1 cellular context compared by ENCODE assay signal in the genomic region with DNA sequence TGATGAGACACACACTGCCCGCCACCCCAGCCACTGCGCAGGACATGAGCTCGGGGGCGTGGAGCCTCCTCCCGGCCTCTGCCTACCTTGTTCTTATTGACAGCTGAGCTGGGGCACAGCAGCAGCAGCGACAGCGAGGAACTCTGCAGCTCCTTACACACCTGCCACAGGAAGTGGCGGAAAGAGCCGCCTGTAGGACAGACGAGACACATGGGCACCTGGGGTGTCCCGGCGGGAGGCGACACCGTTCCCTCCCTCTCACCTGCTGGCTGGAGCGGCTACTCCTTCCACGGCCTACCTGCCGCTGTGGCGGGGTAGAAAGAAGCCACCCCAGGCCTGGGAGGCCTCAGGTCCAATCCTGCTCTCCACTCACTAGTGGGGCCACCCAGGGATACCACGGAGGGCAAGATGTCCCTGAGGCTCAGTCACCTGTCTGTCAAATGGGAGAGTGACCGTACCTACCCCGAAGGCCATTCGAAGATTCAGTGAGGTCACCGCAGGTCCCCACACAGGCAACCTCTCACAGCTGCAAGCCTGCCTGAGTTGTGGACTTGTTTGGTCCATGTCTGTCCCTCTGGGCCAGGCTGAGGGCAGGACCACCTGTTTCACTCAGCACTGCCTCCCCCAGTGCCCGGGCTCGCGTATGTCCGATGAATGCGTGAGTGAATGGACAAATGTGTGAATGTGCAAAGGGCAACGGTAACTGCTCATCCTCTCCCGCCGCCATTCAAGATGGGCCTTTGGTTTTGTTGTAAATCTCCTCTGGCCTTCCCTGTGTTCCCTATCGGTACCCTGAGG.
TF ChIP-seq lines count a peak whose summit lies in the region.

No MANE protein-coding gene starts in this region.

TF ChIP-seq in H1, 55 proteins besides CTCF, POLR2A, EP300 and RAD21:
- TF ChIP-seq SP1 (IDR thresholded peaks at IDR 0.05; ENCODE audit: low read depth, low read length) = no peak
- TF ChIP-seq YY1 (IDR thresholded peaks at IDR 0.05; ENCODE audit: low read depth, low read length) = no peak
- TF ChIP-seq, protein P1, sequence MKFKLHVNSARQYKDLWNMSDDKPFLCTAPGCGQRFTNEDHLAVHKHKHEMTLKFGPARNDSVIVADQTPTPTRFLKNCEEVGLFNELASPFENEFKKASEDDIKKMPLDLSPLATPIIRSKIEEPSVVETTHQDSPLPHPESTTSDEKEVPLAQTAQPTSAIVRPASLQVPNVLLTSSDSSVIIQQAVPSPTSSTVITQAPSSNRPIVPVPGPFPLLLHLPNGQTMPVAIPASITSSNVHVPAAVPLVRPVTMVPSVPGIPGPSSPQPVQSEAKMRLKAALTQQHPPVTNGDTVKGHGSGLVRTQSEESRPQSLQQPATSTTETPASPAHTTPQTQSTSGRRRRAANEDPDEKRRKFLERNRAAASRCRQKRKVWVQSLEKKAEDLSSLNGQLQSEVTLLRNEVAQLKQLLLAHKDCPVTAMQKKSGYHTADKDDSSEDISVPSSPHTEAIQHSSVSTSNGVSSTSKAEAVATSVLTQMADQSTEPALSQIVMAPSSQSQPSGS (IDR thresholded peaks at IDR 0.05; ENCODE audit: low read length) = no peak
- TF ChIP-seq JUN (IDR thresholded peaks at IDR 0.05; ENCODE audit: low read depth, low read length) = no peak
- no peak for TF ChIP-seq POU5F1 (IDR thresholded peaks at IDR 0.05; ENCODE audit: low read depth, low read length)
- no peak for TF ChIP-seq HDAC2 (IDR thresholded peaks at IDR 0.05; ENCODE audit: borderline replicate concordance in 1 of 2, low read depth in 2 of 2, low read length in 2 of 2)
- no peak for TF ChIP-seq FOSL1 (IDR thresholded peaks at IDR 0.05; ENCODE audit: insufficient read depth, low read depth, low read length)
- no peak for TF ChIP-seq GABPA (IDR thresholded peaks at IDR 0.05; ENCODE audit: borderline replicate concordance, insufficient read depth, low read length)
- TF ChIP-seq, protein P2, sequence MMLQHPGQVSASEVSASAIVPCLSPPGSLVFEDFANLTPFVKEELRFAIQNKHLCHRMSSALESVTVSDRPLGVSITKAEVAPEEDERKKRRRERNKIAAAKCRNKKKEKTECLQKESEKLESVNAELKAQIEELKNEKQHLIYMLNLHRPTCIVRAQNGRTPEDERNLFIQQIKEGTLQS (IDR thresholded peaks at IDR 0.05; ENCODE audit: insufficient read depth, low read depth, low read length) = no peak
- TF ChIP-seq, protein P3, sequence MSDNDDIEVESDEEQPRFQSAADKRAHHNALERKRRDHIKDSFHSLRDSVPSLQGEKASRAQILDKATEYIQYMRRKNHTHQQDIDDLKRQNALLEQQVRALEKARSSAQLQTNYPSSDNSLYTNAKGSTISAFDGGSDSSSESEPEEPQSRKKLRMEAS (IDR thresholded peaks at IDR 0.05) = no peak
- no peak for TF ChIP-seq RXRA (IDR thresholded peaks at IDR 0.05; ENCODE audit: insufficient read depth, low read depth, low read length)
- TF ChIP-seq BCL11A (IDR thresholded peaks at IDR 0.05; ENCODE audit: low read depth in 2 of 2, low read length in 2 of 2) = no peak
- no peak for TF ChIP-seq SUZ12 (IDR thresholded peaks at IDR 0.05; ENCODE audit: low read length)
